Comparison of ENCODE assay signal across 3 cellular contexts in genomic region chrX:40465735-40466551, GRCh38.
TF ChIP-seq lines count a peak whose summit lies in the region.

No MANE protein-coding gene starts in this region.

TF ChIP-seq in SK-N-SH, 30 proteins besides CTCF, POLR2A, EP300 and RAD21:
- no peak for TF ChIP-seq NRF1 (IDR thresholded peaks at IDR 0.05; ENCODE audit: low read depth, low read length)
- TF ChIP-seq USF1 (IDR thresholded peaks at IDR 0.05; ENCODE audit: borderline replicate concordance, low read depth) = 0 out of 2 replicates have a peak, but pooled peaks have one; percentile 15

TF ChIP-seq in SK-N-SH treated with all-trans-retinoic acid at 6 μM for 48 hours, 23 proteins besides CTCF, POLR2A, EP300 and RAD21:
- TF ChIP-seq, protein P1, sequence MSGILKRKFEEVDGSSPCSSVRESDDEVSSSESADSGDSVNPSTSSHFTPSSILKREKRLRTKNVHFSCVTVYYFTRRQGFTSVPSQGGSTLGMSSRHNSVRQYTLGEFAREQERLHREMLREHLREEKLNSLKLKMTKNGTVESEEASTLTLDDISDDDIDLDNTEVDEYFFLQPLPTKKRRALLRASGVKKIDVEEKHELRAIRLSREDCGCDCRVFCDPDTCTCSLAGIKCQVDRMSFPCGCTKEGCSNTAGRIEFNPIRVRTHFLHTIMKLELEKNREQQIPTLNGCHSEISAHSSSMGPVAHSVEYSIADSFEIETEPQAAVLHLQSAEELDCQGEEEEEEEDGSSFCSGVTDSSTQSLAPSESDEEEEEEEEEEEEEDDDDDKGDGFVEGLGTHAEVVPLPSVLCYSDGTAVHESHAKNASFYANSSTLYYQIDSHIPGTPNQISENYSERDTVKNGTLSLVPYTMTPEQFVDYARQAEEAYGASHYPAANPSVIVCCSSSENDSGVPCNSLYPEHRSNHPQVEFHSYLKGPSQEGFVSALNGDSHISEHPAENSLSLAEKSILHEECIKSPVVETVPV (CRISPR knock-in tag; IDR thresholded peaks at IDR 0.05) = no peak
- TF ChIP-seq GLIS3 (CRISPR knock-in tag; IDR thresholded peaks at IDR 0.05) (no peak), ARNTL (CRISPR knock-in tag; IDR thresholded peaks at IDR 0.05; ENCODE audit: borderline replicate concordance, low read depth) (no peak), BACH2 (CRISPR knock-in tag; IDR thresholded peaks at IDR 0.05; ENCODE audit: borderline replicate concordance) (no peak), RARB (CRISPR knock-in tag; IDR thresholded peaks at IDR 0.05) (no peak), ZC3H10 (CRISPR knock-in tag; IDR thresholded peaks at IDR 0.05) (no peak), CREB5 (CRISPR knock-in tag; IDR thresholded peaks at IDR 0.05; ENCODE audit: low read depth) (no peak), OSR1 (CRISPR knock-in tag; IDR thresholded peaks at IDR 0.05) (no peak)

TF ChIP-seq in IMR-90, 13 proteins besides CTCF, POLR2A, EP300 and RAD21:
- no peak for TF ChIP-seq FOS (IDR thresholded peaks at IDR 0.05; ENCODE audit: low read depth, low read length)
- TF ChIP-seq USF2 (IDR thresholded peaks at IDR 0.05; ENCODE audit: low read depth, low read length) = peak; percentile 46; the same call in 1 of the 2 replicates
